8 cellular contexts compared by ENCODE assay signal in genomic region chr17:5418858-5419355, GRCh38. TPM values are rescaled to one million over a fixed set of nuclear protein-coding genes. Genes with fewer than 3 reads are reported as not detected.
A peak's percentile ranks its signal among the peaks of the same experiment; 100 is the strongest.
DNase-seq lines count a peak whose midpoint lies in the region; ATAC-seq and TF ChIP-seq lines count a peak whose summit lies in the region.

No MANE protein-coding gene starts in this region.

- intact Hi-C loops in PC-3 (cut with micrococcal nuclease): no loop called here

- H3K9ac ChIP-seq in PC-3 (ENCODE audit: low read length): peak overlapping the region; percentile 92

- peaks cover 8% of the 10 kb centered on the region; the same call in 1 of the 2 replicates for H3K36me3 ChIP-seq in PC-3 (ENCODE audit: low read depth, low read length)
- peaks cover 34% of the 10 kb centered on the region for H3K36me3 ChIP-seq in right atrium auricular region

- DNase-seq in NCI-H187 treated with DMSO at 0.1 percent for 48 hours (lab: John Stamatoyannopoulos, UW): peak; percentile 3
- no peak for DNase-seq in NCI-H187 (lab: John Stamatoyannopoulos, UW)
- DNase-seq in PC-3: peak; percentile 41
- peak; percentile 51 to 63 for DNase-seq in activated naive CD4-positive, alpha-beta T cell treated with anti-CD3 and anti-CD28 coated beads, Interleukin-2, amount 50 U/mL, for 72 hours (ENCODE audit: low spot score in 2 of 2)
- no peak for DNase-seq in right atrium auricular region (ENCODE audit: low spot score)

- H3K36me3 Mint-ChIP-seq in activated naive CD4-positive, alpha-beta T cell treated with anti-CD3 and anti-CD28 coated beads, Interleukin-2, amount 50 U/mL, for 72 hours: peaks cover 29 to 36% of the 10 kb centered on the region in 2 donors

- 0 out of 2 replicates have a peak, but pooled peaks cover 5% of the 10 kb centered on the region for H4K20me1 ChIP-seq in PC-3 (ENCODE audit: low read length)

- ATAC-seq in HG03045 (IDR thresholded peaks at IDR 0.05; ENCODE audit: unreplicated experiment) (peak; percentile 33), PC-3 (0 out of 2 replicates have a peak, but pooled peaks have one; percentile 3), HG02798 (IDR thresholded peaks at IDR 0.05; ENCODE audit: poor library complexity, unreplicated experiment) (no peak)
- ATAC-seq in activated naive CD4-positive, alpha-beta T cell treated with anti-CD3 and anti-CD28 coated beads, Interleukin-2, amount 50 U/mL, for 72 hours: peak; percentile 40 to 46

- H3K79me2 ChIP-seq in PC-3 (ENCODE audit: low read length): peaks cover 62% of the 10 kb centered on the region

- H3K9me3 Mint-ChIP-seq in activated naive CD4-positive, alpha-beta T cell treated with anti-CD3 and anti-CD28 coated beads, Interleukin-2, amount 50 U/mL, for 72 hours: no peaks in the 10 kb centered on the region

- CTCF ChIA-PET in PC-3 (lab: Charles Lee): interaction anchor here (0.6 to 1.0 kb wide), 2 partner anchors 20 to 1884 kb away, joined by 5 to 10 read pairs; partner anchors contain the start of gene C1QBP

- H3K27ac ChIP-seq in PC-3 (ENCODE audit: low read length) (peak overlapping the region; percentile 79), right atrium auricular region (peak overlapping the region; percentile 84 to 90), skin epidermis (peak overlapping the region; percentile 46 to 93 (median 86))

- no peaks in the 10 kb centered on the region for H3K9me3 ChIP-seq in PC-3 (ENCODE audit: low read length)
- H3K9me3 ChIP-seq in right atrium auricular region: no peaks in the 10 kb centered on the region

- peak overlapping the region; percentile 98 to 99 for H3K27ac Mint-ChIP-seq in activated naive CD4-positive, alpha-beta T cell treated with anti-CD3 and anti-CD28 coated beads, Interleukin-2, amount 50 U/mL, for 72 hours

- H3K4me3 ChIP-seq in PC-3 (ENCODE audit: low read length) (peak overlapping the region; percentile 81), right atrium auricular region (peak overlapping the region; percentile 76 to 92), skin epidermis (peak overlapping the region; percentile 53 to 98 (median 84))

- H3K4me1 ChIP-seq in PC-3 (ENCODE audit: insufficient read depth, low read length): peaks cover 34% of the 10 kb centered on the region
- peaks cover 0 to 36% of the 10 kb centered on the region in 2 donors for H3K4me1 ChIP-seq in right atrium auricular region

- peak overlapping the region; percentile 84 for H3K4me2 ChIP-seq in PC-3 (ENCODE audit: low read length)

- no peaks in the 10 kb centered on the region for H3F3A ChIP-seq in PC-3 (ENCODE audit: low read length, unreplicated experiment)

- TF ChIP-seq CTCF in PC-3 (conservative IDR thresholded peaks at IDR 0.05; ENCODE audit: low read depth, low read length) (no peak), right atrium auricular region (IDR thresholded peaks at IDR 0.05) (no peak)

- TSS peak; percentile 72 for BruUV-seq in PC-3 (replicated peaks; lab: Mats Ljungman, UMichigan)

- H3K9me2 ChIP-seq in PC-3 (replicated peaks; ENCODE audit: low read length): no peaks in the 10 kb centered on the region

- POLR2A ChIA-PET in PC-3 (lab: Charles Lee; ENCODE audit: unreplicated experiment): interaction anchor here (0.6 to 1.3 kb wide), 3 partner anchors 18 to 22 kb away, joined by 3 to 6 read pairs (median 5); partner anchors contain the start of gene C1QBP

- H3K27me3 ChIP-seq in PC-3 (ENCODE audit: low read length): no peaks in the 10 kb centered on the region
- H3K27me3 ChIP-seq in right atrium auricular region: no peaks in the 10 kb centered on the region

- H2AFZ ChIP-seq in PC-3 (ENCODE audit: low read length): peak overlapping the region; percentile 54

RNA-seq across cellular contexts. Expression of gene NUP88, which starts 0.6 kb away (rescaled TPM):
- total RNA-seq in PC-3 (2014; rRNA removed) (83.6 and 103 TPM in 2 replicates), right atrium auricular region (10 to 100 TPM; 21.7 to 48.2 TPM)
- 100 to 1,000 TPM; 121 to 136 TPM for total RNA-seq in activated naive CD4-positive, alpha-beta T cell treated with anti-CD3 and anti-CD28 coated beads, Interleukin-2, amount 50 U/mL, for 72 hours

RNA-seq across cellular contexts. Expression of gene RPAIN, which starts 1.1 kb away (rescaled TPM):
- total RNA-seq in PC-3 (2014; rRNA removed) (46.1 and 47.9 TPM in 2 replicates), right atrium auricular region (10 to 100 TPM; 31.4 to 40.7 TPM)
- total RNA-seq in activated naive CD4-positive, alpha-beta T cell treated with anti-CD3 and anti-CD28 coated beads, Interleukin-2, amount 50 U/mL, for 72 hours: 10 to 100 TPM; 49.1 to 61.3 TPM

RNA-seq across cellular contexts. Expression of gene C1QBP, which starts 20.0 kb away (rescaled TPM):
- total RNA-seq in PC-3 (2014; rRNA removed) (303 and 308 TPM in 2 replicates), right atrium auricular region (100 to 1,000 TPM in 1 of 2 donors, 10 to 100 TPM in 1; 82.8 to 126 TPM)
- total RNA-seq in activated naive CD4-positive, alpha-beta T cell treated with anti-CD3 and anti-CD28 coated beads, Interleukin-2, amount 50 U/mL, for 72 hours: 100 to 1,000 TPM; 234 to 350 TPM

RNA-seq across cellular contexts. Expression of gene DHX33, which starts 49.9 kb away (rescaled TPM):
- total RNA-seq in PC-3 (2014; rRNA removed) (12.6 and 14.2 TPM in 2 replicates), right atrium auricular region (1 to 10 TPM; 5.6 to 5.8 TPM)
- 10 to 100 TPM; 15.8 to 32.7 TPM for total RNA-seq in activated naive CD4-positive, alpha-beta T cell treated with anti-CD3 and anti-CD28 coated beads, Interleukin-2, amount 50 U/mL, for 72 hours

Comparison
In these comparisons a context has a peak if more than half of its experiments do, and no peak if none do; other contexts are left out.
1. DNase-seq: peak in NCI-H187 treated with DMSO at 0.1 percent for 48 hours (single experiment), PC-3 (single experiment) and activated naive CD4-positive, alpha-beta T cell treated with anti-CD3 and anti-CD28 coated beads, Interleukin-2, amount 50 U/mL, for 72 hours (2 of 2); none in NCI-H187 (0 of 2) and right atrium auricular region (single experiment).
2. Peak in every context shown above with its lines, with median percentiles within 50 percentile points of each other: H3K27ac ChIP-seq and H3K4me3 ChIP-seq.